Comparison of ENCODE assay signal across 1 cellular context in the genomic region with DNA sequence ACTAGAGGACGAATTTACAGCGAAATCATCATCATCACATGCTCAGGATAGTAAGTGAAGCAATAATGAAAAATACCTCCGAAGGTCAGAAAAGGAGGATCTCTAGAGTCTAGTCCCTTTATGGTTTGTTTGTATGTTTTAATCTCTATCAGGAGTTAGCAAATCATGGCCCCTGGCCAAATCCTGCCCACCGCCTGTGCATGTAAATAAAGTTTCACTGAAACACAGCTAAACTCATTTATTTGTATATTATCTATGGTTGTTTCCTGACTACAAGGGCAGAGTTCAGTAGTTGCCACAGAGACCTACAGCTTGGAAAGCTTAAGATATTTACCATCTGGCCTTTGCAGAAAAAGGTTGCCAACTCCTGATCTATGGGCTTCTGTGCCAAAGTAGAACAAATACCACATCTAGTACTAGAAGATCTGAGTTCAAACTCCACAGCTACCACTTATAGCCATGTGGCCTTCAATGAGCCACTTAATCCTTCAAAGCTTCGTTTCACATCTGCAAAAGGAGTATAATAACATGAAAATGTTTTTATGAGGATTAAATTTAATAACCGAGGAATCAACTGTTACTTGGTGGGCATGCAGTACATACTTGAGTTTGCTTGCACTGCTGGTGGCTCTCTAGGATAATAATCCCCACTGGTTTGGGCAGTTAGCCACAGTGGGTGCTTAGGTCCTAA.
TF ChIP-seq lines count a peak whose summit lies in the region.

No MANE protein-coding gene starts in this region.

TF ChIP-seq in GM23338, 12 proteins besides CTCF, POLR2A, EP300 and RAD21:
- TF ChIP-seq REST (IDR thresholded peaks at IDR 0.05; ENCODE audit: unreplicated experiment), result no peak
- TF ChIP-seq EZH2phosphoT487 (IDR thresholded peaks at IDR 0.05; ENCODE audit: unreplicated experiment), result no peak
- no peak for TF ChIP-seq ZNF114 (CRISPR knock-in tag; IDR thresholded peaks at IDR 0.05)
- TF ChIP-seq ZNF331 (CRISPR knock-in tag; IDR thresholded peaks at IDR 0.05; ENCODE audit: low read depth), result no peak
- TF ChIP-seq POLR2AphosphoS5 (IDR thresholded peaks at IDR 0.05; ENCODE audit: low read depth), result no peak
- TF ChIP-seq CREB1 (CRISPR knock-in tag; IDR thresholded peaks at IDR 0.05; ENCODE audit: low read depth), result no peak
- no peak for TF ChIP-seq STAT1 (IDR thresholded peaks at IDR 0.05; ENCODE audit: unreplicated experiment)
- no peak for TF ChIP-seq JUNB (IDR thresholded peaks at IDR 0.05; ENCODE audit: unreplicated experiment)
- TF ChIP-seq, protein P1, sequence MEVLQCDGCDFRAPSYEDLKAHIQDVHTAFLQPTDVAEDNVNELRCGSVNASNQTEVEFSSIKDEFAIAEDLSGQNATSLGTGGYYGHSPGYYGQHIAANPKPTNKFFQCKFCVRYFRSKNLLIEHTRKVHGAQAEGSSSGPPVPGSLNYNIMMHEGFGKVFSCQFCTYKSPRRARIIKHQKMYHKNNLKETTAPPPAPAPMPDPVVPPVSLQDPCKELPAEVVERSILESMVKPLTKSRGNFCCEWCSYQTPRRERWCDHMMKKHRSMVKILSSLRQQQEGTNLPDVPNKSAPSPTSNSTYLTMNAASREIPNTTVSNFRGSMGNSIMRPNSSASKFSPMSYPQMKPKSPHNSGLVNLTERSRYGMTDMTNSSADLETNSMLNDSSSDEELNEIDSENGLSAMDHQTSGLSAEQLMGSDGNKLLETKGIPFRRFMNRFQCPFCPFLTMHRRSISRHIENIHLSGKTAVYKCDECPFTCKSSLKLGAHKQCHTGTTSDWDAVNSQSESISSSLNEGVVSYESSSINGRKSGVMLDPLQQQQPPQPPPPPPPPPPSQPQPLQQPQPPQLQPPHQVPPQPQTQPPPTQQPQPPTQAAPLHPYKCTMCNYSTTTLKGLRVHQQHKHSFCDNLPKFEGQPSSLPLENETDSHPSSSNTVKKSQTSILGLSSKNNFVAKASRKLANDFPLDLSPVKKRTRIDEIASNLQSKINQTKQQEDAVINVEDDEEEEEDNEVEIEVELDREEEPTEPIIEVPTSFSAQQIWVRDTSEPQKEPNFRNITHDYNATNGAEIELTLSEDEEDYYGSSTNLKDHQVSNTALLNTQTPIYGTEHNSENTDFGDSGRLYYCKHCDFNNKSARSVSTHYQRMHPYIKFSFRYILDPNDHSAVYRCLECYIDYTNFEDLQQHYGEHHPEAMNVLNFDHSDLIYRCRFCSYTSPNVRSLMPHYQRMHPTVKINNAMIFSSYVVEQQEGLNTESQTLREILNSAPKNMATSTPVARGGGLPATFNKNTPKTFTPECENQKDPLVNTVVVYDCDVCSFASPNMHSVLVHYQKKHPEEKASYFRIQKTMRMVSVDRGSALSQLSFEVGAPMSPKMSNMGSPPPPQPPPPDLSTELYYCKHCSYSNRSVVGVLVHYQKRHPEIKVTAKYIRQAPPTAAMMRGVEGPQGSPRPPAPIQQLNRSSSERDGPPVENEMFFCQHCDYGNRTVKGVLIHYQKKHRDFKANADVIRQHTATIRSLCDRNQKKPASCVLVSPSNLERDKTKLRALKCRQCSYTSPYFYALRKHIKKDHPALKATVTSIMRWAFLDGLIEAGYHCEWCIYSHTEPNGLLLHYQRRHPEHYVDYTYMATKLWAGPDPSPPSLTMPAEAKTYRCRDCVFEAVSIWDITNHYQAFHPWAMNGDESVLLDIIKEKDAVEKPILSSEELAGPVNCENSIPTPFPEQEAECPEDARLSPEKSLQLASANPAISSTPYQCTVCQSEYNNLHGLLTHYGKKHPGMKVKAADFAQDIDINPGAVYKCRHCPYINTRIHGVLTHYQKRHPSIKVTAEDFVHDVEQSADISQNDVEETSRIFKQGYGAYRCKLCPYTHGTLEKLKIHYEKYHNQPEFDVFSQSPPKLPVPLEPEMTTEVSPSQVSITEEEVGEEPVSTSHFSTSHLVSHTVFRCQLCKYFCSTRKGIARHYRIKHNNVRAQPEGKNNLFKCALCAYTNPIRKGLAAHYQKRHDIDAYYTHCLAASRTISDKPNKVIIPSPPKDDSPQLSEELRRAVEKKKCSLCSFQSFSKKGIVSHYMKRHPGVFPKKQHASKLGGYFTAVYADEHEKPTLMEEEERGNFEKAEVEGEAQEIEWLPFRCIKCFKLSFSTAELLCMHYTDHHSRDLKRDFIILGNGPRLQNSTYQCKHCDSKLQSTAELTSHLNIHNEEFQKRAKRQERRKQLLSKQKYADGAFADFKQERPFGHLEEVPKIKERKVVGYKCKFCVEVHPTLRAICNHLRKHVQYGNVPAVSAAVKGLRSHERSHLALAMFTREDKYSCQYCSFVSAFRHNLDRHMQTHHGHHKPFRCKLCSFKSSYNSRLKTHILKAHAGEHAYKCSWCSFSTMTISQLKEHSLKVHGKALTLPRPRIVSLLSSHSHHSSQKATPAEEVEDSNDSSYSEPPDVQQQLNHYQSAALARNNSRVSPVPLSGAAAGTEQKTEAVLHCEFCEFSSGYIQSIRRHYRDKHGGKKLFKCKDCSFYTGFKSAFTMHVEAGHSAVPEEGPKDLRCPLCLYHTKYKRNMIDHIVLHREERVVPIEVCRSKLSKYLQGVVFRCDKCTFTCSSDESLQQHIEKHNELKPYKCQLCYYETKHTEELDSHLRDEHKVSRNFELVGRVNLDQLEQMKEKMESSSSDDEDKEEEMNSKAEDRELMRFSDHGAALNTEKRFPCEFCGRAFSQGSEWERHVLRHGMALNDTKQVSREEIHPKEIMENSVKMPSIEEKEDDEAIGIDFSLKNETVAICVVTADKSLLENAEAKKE (CRISPR knock-in tag; IDR thresholded peaks at IDR 0.05), result no peak
- no peak for TF ChIP-seq NANOG (IDR thresholded peaks at IDR 0.05; ENCODE audit: borderline replicate concordance)
